ENCODE assay signal across 1 cellular context in genomic region chr16:48232459-48233040, GRCh38.
TF ChIP-seq lines count a peak whose summit lies in the region.

No MANE protein-coding gene starts in this region.

TF ChIP-seq in IMR-90, 13 proteins besides CTCF, POLR2A, EP300 and RAD21:
- TF ChIP-seq CEBPB (IDR thresholded peaks at IDR 0.05; ENCODE audit: low read depth, low read length) = no peak
- no peak for TF ChIP-seq MAZ (IDR thresholded peaks at IDR 0.05; ENCODE audit: borderline replicate concordance, low read depth, low read length)
- TF ChIP-seq BHLHE40 (IDR thresholded peaks at IDR 0.05; ENCODE audit: low read depth, low read length) = 0 out of 2 replicates have a peak, but pooled peaks have one; percentile 13
